8 cellular contexts compared by ENCODE assay signal in the genomic region with DNA sequence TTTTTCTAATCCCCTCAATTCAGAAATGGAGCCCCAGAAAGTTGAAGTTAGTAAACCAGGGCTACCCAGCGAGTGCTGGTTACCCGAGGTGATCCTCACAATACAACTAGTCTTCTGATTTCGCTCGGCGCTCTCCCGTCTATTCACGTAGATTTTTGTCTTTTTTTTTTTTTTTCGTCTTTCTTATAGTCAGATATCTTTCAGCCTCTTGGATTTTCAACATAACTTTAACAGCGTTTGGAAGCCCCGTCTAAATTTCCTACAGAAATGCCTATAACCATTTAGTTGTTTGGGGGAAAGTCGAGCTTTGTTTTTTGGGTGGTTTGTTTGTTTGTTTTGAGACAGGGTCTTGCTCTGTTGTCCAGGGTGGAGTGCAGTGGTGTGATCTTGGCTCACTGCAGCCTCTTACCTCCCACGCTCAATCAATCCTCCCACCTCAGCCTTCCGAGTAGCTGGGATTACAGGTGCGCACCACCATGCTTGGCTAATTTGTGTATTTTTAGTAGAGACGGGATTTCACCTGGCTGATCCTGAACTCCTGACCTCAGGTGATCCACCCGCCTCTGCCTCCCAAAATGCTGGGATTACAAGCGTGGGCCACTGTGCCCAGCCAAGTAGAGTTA. TPM values are rescaled to one million over a fixed set of nuclear protein-coding genes. Genes with fewer than 3 reads are reported as not detected.
A peak's percentile ranks its signal among the peaks of the same experiment; 100 is the strongest.
DNase-seq lines count a peak whose midpoint lies in the region; ATAC-seq lines count a peak whose summit lies in the region.

No MANE protein-coding gene starts in this region.

- no peak for DNase-seq in activated CD4-positive, alpha-beta T cell treated with anti-CD3 and anti-CD28 coated beads for 36 hours
- DNase-seq in activated CD4-positive, alpha-beta T cell treated with anti-CD3 and anti-CD28 coated beads, Interleukin-2, amount 50 U/mL, for 1 hour = no peak
- DNase-seq in activated naive CD8-positive, alpha-beta T cell treated with anti-CD3 and anti-CD28 coated beads, Interleukin-2, amount 50 U/mL, for 24 hours = no peak
- no peak for DNase-seq in substantia nigra (lab: John Stamatoyannopoulos, UW)
- no peak for DNase-seq in stimulated activated CD4-positive, alpha-beta T cell treated with anti-CD3 and anti-CD28 coated beads, Interleukin-4, amount 100 ng/mL, for 24 hours

- no peaks in the 10 kb centered on the region for H3K9me3 Mint-ChIP-seq in activated CD4-positive, alpha-beta T cell treated with anti-CD3 and anti-CD28 coated beads for 36 hours (ENCODE audit: low read depth)
- no peaks in the 10 kb centered on the region for H3K9me3 Mint-ChIP-seq in activated naive CD8-positive, alpha-beta T cell treated with anti-CD3 and anti-CD28 coated beads, Interleukin-2, amount 50 U/mL, for 24 hours

- H3K27ac ChIP-seq in layer of hippocampus (ENCODE audit: low read depth, low read length) (peak overlapping the region; percentile 82), substantia nigra (ENCODE audit: low read depth, low read length, poor library complexity, severe bottlenecking) (peak overlapping the region; percentile 88)

- H3K36me3 Mint-ChIP-seq in activated CD4-positive, alpha-beta T cell treated with anti-CD3 and anti-CD28 coated beads for 36 hours (ENCODE audit: low read depth) = peaks cover 2% of the 10 kb centered on the region
- no peaks in the 10 kb centered on the region for H3K36me3 Mint-ChIP-seq in activated naive CD8-positive, alpha-beta T cell treated with anti-CD3 and anti-CD28 coated beads, Interleukin-2, amount 50 U/mL, for 24 hours (ENCODE audit: low read depth)

- peak overlapping the region; percentile 78 for H3K27ac Mint-ChIP-seq in activated CD4-positive, alpha-beta T cell treated with anti-CD3 and anti-CD28 coated beads for 36 hours
- peak overlapping the region; percentile 78 for H3K27ac Mint-ChIP-seq in activated naive CD8-positive, alpha-beta T cell treated with anti-CD3 and anti-CD28 coated beads, Interleukin-2, amount 50 U/mL, for 24 hours

- no peak for ATAC-seq in activated CD4-positive, alpha-beta T cell treated with anti-CD3 and anti-CD28 coated beads for 36 hours
- ATAC-seq in activated naive CD8-positive, alpha-beta T cell treated with anti-CD3 and anti-CD28 coated beads, Interleukin-2, amount 50 U/mL, for 24 hours = no peak
- no peak for ATAC-seq in GM18907 (IDR thresholded peaks at IDR 0.05; ENCODE audit: unreplicated experiment)
- no peak for ATAC-seq in HG03442 (IDR thresholded peaks at IDR 0.05; ENCODE audit: unreplicated experiment)

- no peaks in the 10 kb centered on the region for H3K27me3 ChIP-seq in layer of hippocampus (ENCODE audit: control insufficient read depth, insufficient read depth, low read length)

- no peaks in the 10 kb centered on the region for H3K27me3 Mint-ChIP-seq in activated CD4-positive, alpha-beta T cell treated with anti-CD3 and anti-CD28 coated beads for 36 hours
- H3K27me3 Mint-ChIP-seq in activated naive CD8-positive, alpha-beta T cell treated with anti-CD3 and anti-CD28 coated beads, Interleukin-2, amount 50 U/mL, for 24 hours = no peaks in the 10 kb centered on the region

- peak overlapping the region; percentile 83 for H3K4me3 Mint-ChIP-seq in activated CD4-positive, alpha-beta T cell treated with anti-CD3 and anti-CD28 coated beads for 36 hours
- peak overlapping the region; percentile 86 for H3K4me3 Mint-ChIP-seq in activated naive CD8-positive, alpha-beta T cell treated with anti-CD3 and anti-CD28 coated beads, Interleukin-2, amount 50 U/mL, for 24 hours

- CTCF ChIA-PET in activated CD4-positive, alpha-beta T cell treated with anti-CD3 and anti-CD28 coated beads for 36 hours (lab: Charles Lee) = interaction anchor here (0.7 to 2.9 kb wide), 10 partner anchors 9 to 156 kb away, joined by 3 to 17 read pairs (median 4); partner anchors contain the start of genes DNAJC28 and IFNAR1

- intact Hi-C loops in activated CD4-positive, alpha-beta T cell treated with anti-CD3 and anti-CD28 coated beads for 36 hours (cut with DNase I, micrococcal nuclease) = loop anchor here (1.0 kb wide), 6 partner anchors 11 to 708 kb away; partner anchors contain the start of genes DNAJC28 (in 2 of the 2), CRYZL1 (in 1 of the 2), DONSON (in 1 of the 2) and IFNAR1 (in 1 of the 2)

- peaks cover 17% of the 10 kb centered on the region for H3K4me1 Mint-ChIP-seq in activated CD4-positive, alpha-beta T cell treated with anti-CD3 and anti-CD28 coated beads for 36 hours
- H3K4me1 Mint-ChIP-seq in activated naive CD8-positive, alpha-beta T cell treated with anti-CD3 and anti-CD28 coated beads, Interleukin-2, amount 50 U/mL, for 24 hours = peaks cover 19% of the 10 kb centered on the region

- POLR2A ChIA-PET in activated CD4-positive, alpha-beta T cell treated with anti-CD3 and anti-CD28 coated beads for 36 hours (lab: Charles Lee) = interaction anchor here (0.7 to 2.6 kb wide), 6 partner anchors 10 to 119 kb away, joined by 3 to 43 read pairs (median 4); partner anchors contain the start of genes DNAJC28 and SON

RNA-seq across cellular contexts. Expression of gene TMEM50B, which starts 0.8 kb away (rescaled TPM):
- 10 to 100 TPM; 13.6 to 15.2 TPM for total RNA-seq in activated CD4-positive, alpha-beta T cell treated with anti-CD3 and anti-CD28 coated beads for 36 hours

RNA-seq across cellular contexts. Expression of gene DNAJC28, which starts 10.9 kb away (rescaled TPM):
- under 1 TPM; 0.37 to 0.43 TPM for total RNA-seq in activated CD4-positive, alpha-beta T cell treated with anti-CD3 and anti-CD28 coated beads for 36 hours
